In the genomic region with DNA sequence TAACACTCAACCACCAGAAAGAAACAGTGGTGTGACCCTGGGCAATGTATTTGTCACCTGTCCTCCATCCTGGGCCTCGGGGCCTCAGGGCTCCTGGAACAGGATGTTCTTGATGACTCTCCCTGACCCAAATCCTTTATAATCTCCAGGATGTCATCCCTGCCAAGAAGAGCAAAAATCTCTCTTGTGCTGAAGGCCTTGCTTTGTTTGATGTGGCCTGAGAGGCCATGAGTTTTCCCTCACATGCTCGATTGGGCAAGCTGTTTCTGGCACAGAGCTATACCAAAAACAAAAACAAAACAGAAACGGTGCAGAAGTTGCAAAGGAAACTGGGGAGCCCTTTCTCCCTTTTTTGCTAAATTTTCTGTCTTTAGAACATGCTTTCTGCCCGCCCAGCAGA, we compare ENCODE assay signal across 8 cellular contexts. TPM values are rescaled to one million over a fixed set of nuclear protein-coding genes. Genes with fewer than 3 reads are reported as not detected.
DNase-seq lines count a peak whose midpoint lies in the region; ATAC-seq, FAIRE-seq and TF ChIP-seq lines count a peak whose summit lies in the region.
"Had no signal": no experiment of that assay in that cellular context is flagged by ENCODE, and none has a peak within 500 bp of the region (broad histone marks: within the 10 kb centered on the region; RNA-seq: fewer than 3 reads in every experiment).

No MANE protein-coding gene starts in this region.

- H3K36me3 ChIP-seq in GM12878 (ENCODE audit: control insufficient read depth in 2 of 2, insufficient read depth in 2 of 2, low read length in 1 of 2) (no peaks in the 10 kb centered on the region), hepatocyte (replicated peaks; ENCODE audit: insufficient read depth, low read depth) (no peaks in the 10 kb centered on the region), suprapubic skin (no peaks in the 10 kb centered on the region)

- SMC1A ChIA-PET in GM12878 (lab: Charles Lee; ENCODE audit: uncharacterized antibody, unreplicated experiment) = interaction anchor here (0.6 to 1.6 kb wide), 5 partner anchors 21 to 112 kb away, joined by 3 to 5 read pairs (median 3); no protein-coding TSS in a partner anchor

- DNase-seq in HCEC 1CT = peak; percentile 82
- DNase-seq in GM12878 (ENCODE audit: low read depth, low spot score) = no peak
- peak; percentile 55 for DNase-seq in hepatocyte (ENCODE audit: low spot score)
- peak; percentile 84 to 87 for DNase-seq in suprapubic skin (ENCODE audit: low spot score in 2 of 2)
- no peak for DNase-seq in GM12891 (ENCODE audit: insufficient read length, low spot score)
- DNase-seq in T-helper 2 cell treated with Interferon-gamma antibody and Interleukin-4, amounts not matched to agents 5 μg/mL and 100 μg/mL, for 36 hours (ENCODE audit: low spot score) = no peak
- DNase-seq: NCI-H345 had no signal

- H3K4me2 ChIP-seq in GM12878 (ENCODE audit: control insufficient read depth, insufficient read depth) = peak overlapping the region; percentile 48; the same call in 1 of the 2 replicates
- no peak overlapping the region for H3K4me2 ChIP-seq in hepatocyte

- TF ChIP-seq EP300 in GM12878 (IDR thresholded peaks at IDR 0.05; ENCODE audit: borderline replicate concordance in 1 of 2, control insufficient read depth in 1 of 2, low read depth in 2 of 2, low read length in 2 of 2) = no peak
- no peak for TF ChIP-seq EP300 in suprapubic skin (IDR thresholded peaks at IDR 0.05)

- in situ Hi-C loops in GM12878 (cut with MboI) = no loop called here

- no peaks in the 10 kb centered on the region for H3K9me3 Mint-ChIP-seq in T-helper 2 cell treated with Interferon-gamma antibody and Interleukin-4, amounts not matched to agents 5 μg/mL and 100 μg/mL, for 36 hours

- ATAC-seq in GM12878 = peak; percentile 53
- no peak for ATAC-seq in HG03025 (IDR thresholded peaks at IDR 0.05; ENCODE audit: low FRiP score, unreplicated experiment)

- H3K4me1 ChIP-seq in GM12878 (ENCODE audit: control insufficient read depth, insufficient read depth, low read length) (peaks cover 9% of the 10 kb centered on the region), hepatocyte (ENCODE audit: insufficient read depth) (peaks cover 25% of the 10 kb centered on the region), suprapubic skin (peaks cover 52% of the 10 kb centered on the region)

- H3K79me2 ChIP-seq in GM12878 (ENCODE audit: control insufficient read depth, insufficient read depth, low read length) = no peaks in the 10 kb centered on the region
- no peaks in the 10 kb centered on the region for H3K79me2 ChIP-seq in hepatocyte

- POLR2A ChIA-PET in GM12878 (lab: Charles Lee) = interaction anchor here (0.6 to 0.7 kb wide), 2 partner anchors 406 to 462 kb away, joined by 3 to 4 read pairs; no protein-coding TSS in a partner anchor

- H3K9ac ChIP-seq in GM12878 (ENCODE audit: control insufficient read depth, insufficient read depth, low read length) = no peak overlapping the region

- no peaks in the 10 kb centered on the region for H3K9me2 ChIP-seq in hepatocyte (replicated peaks; ENCODE audit: insufficient read depth)

- CTCF ChIA-PET in GM12878 (lab: Yijun Ruan, JAX) = interaction anchor here (0.6 to 1.6 kb wide), 3 partner anchors 41 to 155 kb away, joined by 3 read pairs; no protein-coding TSS in a partner anchor

- RAD21 ChIA-PET in GM12878 (lab: Charles Lee; ENCODE audit: unreplicated experiment) = interaction anchor here (1.0 to 1.2 kb wide), 2 partner anchors 73 to 98 kb away, joined by 3 to 4 read pairs; no protein-coding TSS in a partner anchor

- no peak overlapping the region for H3K27ac Mint-ChIP-seq in T-helper 2 cell treated with Interferon-gamma antibody and Interleukin-4, amounts not matched to agents 5 μg/mL and 100 μg/mL, for 36 hours

- BruUV-seq in GM12878 (replicated peaks; lab: Mats Ljungman, UMichigan) = no TSS peak

- H3K4me3 ChIP-seq in GM12878 = no peak overlapping the region
- no peak overlapping the region for H3K4me3 ChIP-seq in hepatocyte
- no peak overlapping the region for H3K4me3 ChIP-seq in suprapubic skin

- peaks cover 12% of the 10 kb centered on the region for H3K27me3 Mint-ChIP-seq in T-helper 2 cell treated with Interferon-gamma antibody and Interleukin-4, amounts not matched to agents 5 μg/mL and 100 μg/mL, for 36 hours (ENCODE audit: low read depth)

- no peak for TF ChIP-seq CTCF in GM12878 (IDR thresholded peaks at IDR 0.05 in 2 of 3, conservative IDR thresholded peaks at IDR 0.05 in 1 of 3; ENCODE audit: control insufficient read depth in 2 of 3, extremely low read depth in 1 of 3, insufficient read depth in 1 of 3, low read depth in 3 of 3, low read length in 3 of 3)
- TF ChIP-seq CTCF in hepatocyte (IDR thresholded peaks at IDR 0.05; ENCODE audit: poor library complexity) = no peak
- no peak for TF ChIP-seq CTCF in suprapubic skin (IDR thresholded peaks at IDR 0.05)

- TF ChIP-seq RAD21 in GM12878 (IDR thresholded peaks at IDR 0.05; ENCODE audit: insufficient read depth, low read depth, low read length) = no peak

- WGBS in GM12878 (ENCODE audit: insufficient coverage, insufficient replicate concordance, low lambda C conversion rate, missing lambda C conversion rate) = 8% methylated on average over 4 of the region's 4 CpGs
- 43% methylated on average over 4 of the region's 4 CpGs for WGBS in hepatocyte (ENCODE audit: low lambda C conversion rate, missing lambda C conversion rate)
- WGBS in suprapubic skin = 30% methylated on average over 4 of the region's 4 CpGs

- no peaks in the 10 kb centered on the region for H4K20me1 ChIP-seq in GM12878 (ENCODE audit: control insufficient read depth, insufficient read depth)
- H4K20me1 ChIP-seq in hepatocyte (ENCODE audit: insufficient read depth, poor library complexity, severe bottlenecking) = no peaks in the 10 kb centered on the region

- H3K36me3 Mint-ChIP-seq in T-helper 2 cell treated with Interferon-gamma antibody and Interleukin-4, amounts not matched to agents 5 μg/mL and 100 μg/mL, for 36 hours (ENCODE audit: low read depth) = no peaks in the 10 kb centered on the region

- H3K9me3 ChIP-seq in GM12878 (replicated peaks; ENCODE audit: control insufficient read depth, insufficient read depth, low read length) (no peaks in the 10 kb centered on the region; the same call in 2 of the 3 replicates), hepatocyte (ENCODE audit: low read depth) (no peaks in the 10 kb centered on the region), suprapubic skin (no peaks in the 10 kb centered on the region)

- peaks cover 21% of the 10 kb centered on the region for H3K4me1 Mint-ChIP-seq in T-helper 2 cell treated with Interferon-gamma antibody and Interleukin-4, amounts not matched to agents 5 μg/mL and 100 μg/mL, for 36 hours (ENCODE audit: low read depth)

- TF ChIP-seq POLR2A in GM12878 (IDR thresholded peaks at IDR 0.05; ENCODE audit: low read depth, low read length) = no peak
- no peak for TF ChIP-seq POLR2A in suprapubic skin (IDR thresholded peaks at IDR 0.05)
- no peak for TF ChIP-seq POLR2A in GM12891 (IDR thresholded peaks at IDR 0.05; ENCODE audit: low read depth, low read length)

- peak overlapping the region; percentile 81 for H2AFZ ChIP-seq in GM12878 (ENCODE audit: control insufficient read depth, low read depth, low read length)
- H2AFZ ChIP-seq in hepatocyte = no peak overlapping the region

- no peaks in the 10 kb centered on the region for H3K27me3 ChIP-seq in GM12878 (replicated peaks in 1 of 2; ENCODE audit: control insufficient read depth in 2 of 2, insufficient read depth in 2 of 2, low read length in 1 of 2)
- H3K27me3 ChIP-seq in hepatocyte = no peaks in the 10 kb centered on the region
- no peaks in the 10 kb centered on the region for H3K27me3 ChIP-seq in suprapubic skin

- FAIRE-seq in GM12878 (lab: Jason Lieb, UNC) (no peak), GM12891 (lab: Jason Lieb, UNC) (no peak)

- H3K4me3 Mint-ChIP-seq in T-helper 2 cell treated with Interferon-gamma antibody and Interleukin-4, amounts not matched to agents 5 μg/mL and 100 μg/mL, for 36 hours = no peak overlapping the region

- intact Hi-C loops in GM12878 (cut with micrococcal nuclease; ENCODE audit: unreplicated experiment) = no loop called here

- H3K27ac ChIP-seq in GM12878 (ENCODE audit: control insufficient read depth, insufficient read depth) (no peak overlapping the region), hepatocyte (peak overlapping the region; percentile 83), suprapubic skin (peak overlapping the region; percentile 75)

TF ChIP-seq in GM12878, 131 proteins besides CTCF, POLR2A, EP300 and RAD21 (continues in another document):
- no peak for TF ChIP-seq LARP7 (IDR thresholded peaks at IDR 0.05)
- TF ChIP-seq RUNX3 (IDR thresholded peaks at IDR 0.05; ENCODE audit: low read length) = peak; percentile 22; the same call in 1 of the 2 replicates
- peak; percentile 35; the same call in 1 of the 2 replicates for TF ChIP-seq TCF7 (IDR thresholded peaks at IDR 0.05; ENCODE audit: borderline replicate concordance)
- no peak for TF ChIP-seq NFIC (IDR thresholded peaks at IDR 0.05; ENCODE audit: low read depth, low read length)

TF ChIP-seq in GM12891, 5 proteins besides CTCF, POLR2A, EP300 and RAD21:
- TF ChIP-seq POU2F2 (IDR thresholded peaks at IDR 0.05; ENCODE audit: low read depth, low read length) (no peak), SPI1 (IDR thresholded peaks at IDR 0.05; ENCODE audit: low read depth, low read length) (no peak), POLR2AphosphoS5 (IDR thresholded peaks at IDR 0.05; ENCODE audit: low read depth, low read length) (no peak), TAF1 (IDR thresholded peaks at IDR 0.05; ENCODE audit: low read depth, low read length) (no peak)

RNA-seq across cellular contexts. Expression of gene ST3GAL5, which starts 35.7 kb away (rescaled TPM):
- total RNA-seq in GM12878 (2013; cell fraction: nucleolus; rRNA removed) = 208 and 222 TPM in 2 replicates
- total RNA-seq in GM12878 (2014; rRNA removed) = 11.0 and 12.0 TPM in 2 replicates
- total RNA-seq in GM12878 (2014; rRNA removed; fragmentation: Illumina TruSeq; extraction: Trizol) = 10.7 and 12.0 TPM in 2 replicates
- total RNA-seq in GM12878 (2021) = 9.7 and 11.4 TPM in 2 replicates
- polyA plus RNA-seq in GM12878 (2011; ENCODE audit: low read depth) = 3.8 TPM
- 60.9 and 76.3 TPM in 2 replicates for polyA plus RNA-seq in GM12878 (2011; rRNA removed)
- 31.9 and 36.9 TPM in 2 replicates for polyA plus RNA-seq in GM12878 (2011; cell fraction: cytosol; rRNA removed)
- polyA plus RNA-seq in GM12878 (2011; cell fraction: nucleus; rRNA removed) = 55.5 and 60.3 TPM in 2 replicates
- 4.4 and 5.5 TPM in 2 replicates for polyA plus RNA-seq in GM12878 (2012)
- 11.3 and 13.5 TPM in 2 replicates for polyA plus RNA-seq in GM12878 (2014; fragmentation: Illumina TruSeq; extraction: Trizol)
- 1 to 10 TPM; 5.6 to 7.5 TPM for polyA plus RNA-seq in GM12878 (2014; fragmentation: Nextera tagmentation; extraction: Ambion mirVana)
- polyA plus RNA-seq in GM12878 (2014; rRNA removed) = 8.4 and 9.6 TPM in 2 replicates
- polyA plus RNA-seq in GM12878 (2016; fragmentation: Nextera tagmentation; extraction: Ambion mirVana) = 1 to 10 TPM; 5.2 to 6.3 TPM
- polyA minus RNA-seq in GM12878 (2011; rRNA and poly(A)+ RNA removed) = 62.2 and 83.2 TPM in 2 replicates
- polyA minus RNA-seq in GM12878 (2011; cell fraction: cytosol; rRNA and poly(A)+ RNA removed) = 13.5 and 18.3 TPM in 2 replicates
- polyA minus RNA-seq in GM12878 (2011; cell fraction: nucleus; rRNA and poly(A)+ RNA removed) = 42.6 and 63.8 TPM in 2 replicates
- 25.6 and 36.5 TPM in 2 replicates for total RNA-seq in hepatocyte
- 24.4 and 24.7 TPM in 2 replicates for polyA plus RNA-seq in hepatocyte
- total RNA-seq in suprapubic skin = 10 to 100 TPM in 3 of 4 donors, 1 to 10 TPM in 1; 9.5 to 17.8 (median 14.8) TPM
- 3.6 TPM for polyA plus RNA-seq in GM12891 (2012; ENCODE audit: low read depth, missing spikeins)

Comparison
In these comparisons a context has a peak if more than half of its experiments do, and no peak if none do; other contexts are left out.
1. DNase-seq: peak in HCEC 1CT (single experiment), hepatocyte (single experiment) and suprapubic skin (2 of 2); none in GM12878 (single experiment), GM12891 (single experiment) and T-helper 2 cell treated with Interferon-gamma antibody and Interleukin-4, amounts not matched to agents 5 μg/mL and 100 μg/mL, for 36 hours (single experiment).